ENCODE assay signal across 15 cellular contexts in the genomic region with DNA sequence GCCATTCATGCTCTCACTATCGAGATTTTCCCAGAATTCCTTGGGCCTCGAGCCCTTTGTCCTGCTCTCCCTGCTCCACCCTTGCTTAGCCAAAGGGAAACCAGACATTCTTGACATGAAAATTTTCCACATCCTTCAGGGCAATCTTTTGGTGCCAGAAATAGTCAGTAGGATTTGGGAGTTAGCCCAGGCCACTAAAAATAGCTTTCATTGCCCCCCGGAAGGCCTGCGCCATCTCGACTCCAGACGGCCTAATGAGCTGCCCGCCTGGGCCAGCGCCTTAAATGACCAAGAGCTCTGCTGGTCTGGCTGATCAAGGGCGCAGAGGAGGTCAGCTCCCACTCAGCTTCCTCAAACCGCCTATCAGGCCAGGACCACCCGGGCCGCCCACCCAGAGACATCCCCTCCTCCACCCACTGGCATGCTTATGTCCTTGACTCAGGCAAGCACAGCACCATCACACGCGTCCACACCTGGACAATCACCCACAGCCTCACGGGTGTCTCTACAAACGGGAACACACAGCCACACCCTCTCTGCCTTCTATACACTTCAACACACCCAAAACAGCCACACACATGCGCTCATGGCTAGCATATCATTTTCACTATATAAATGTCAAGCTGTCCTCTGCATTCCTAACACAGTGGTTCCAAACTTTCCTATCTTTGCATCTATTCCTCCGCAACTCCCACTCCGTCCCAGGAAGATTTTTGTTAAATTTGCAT. TPM values are rescaled to one million over a fixed set of nuclear protein-coding genes. Genes with fewer than 3 reads are reported as not detected.
DNase-seq lines count a peak whose midpoint lies in the region; ATAC-seq and TF ChIP-seq lines count a peak whose summit lies in the region.
"Had no signal": no experiment of that assay in that cellular context is flagged by ENCODE, and none has a peak within 500 bp of the region (broad histone marks: within the 10 kb centered on the region; RNA-seq: fewer than 3 reads in every experiment).

No MANE protein-coding gene starts in this region.

- peak overlapping the region; percentile 98 for H3K27ac ChIP-seq in left ventricle myocardium inferior (replicated peaks)
- H3K27ac ChIP-seq in osteoblast (ENCODE audit: low read depth, low read length), result peak overlapping the region; percentile 26

- peaks cover 0 to 10% of the 10 kb centered on the region in 2 donors for H3K4me1 Mint-ChIP-seq in natural killer cell treated with Interleukin-12 subunit alpha and Interleukin-12 subunit beta and Interleukin-15 and Interleukin-18, amount 100 ng/mL, for 72 hours (ENCODE audit: low read depth in 2 of 2)
- H3K4me1 Mint-ChIP-seq in natural killer cell, result peaks cover 0 to 5% of the 10 kb centered on the region in 2 donors
- no peaks in the 10 kb centered on the region for H3K4me1 Mint-ChIP-seq in T-helper 2 cell treated with Interferon-gamma antibody and Interleukin-4, amounts not matched to agents 5 μg/mL and 100 μg/mL, for 36 hours (ENCODE audit: low read depth)

- H3K4me1 ChIP-seq in left ventricle myocardium inferior (peaks cover 78% of the 10 kb centered on the region), osteoblast (ENCODE audit: insufficient read depth, low read length) (no peaks in the 10 kb centered on the region)
- H3K4me1 ChIP-seq: A549 had no signal

- TF ChIP-seq CTCF in natural killer cell (IDR thresholded peaks at IDR 0.05) (no peak), left ventricle myocardium inferior (IDR thresholded peaks at IDR 0.05; ENCODE audit: borderline replicate concordance) (no peak), osteoblast (IDR thresholded peaks at IDR 0.05; ENCODE audit: extremely low read depth, low read depth, low read length) (no peak)

- peak overlapping the region; percentile 47 for H2AFZ ChIP-seq in osteoblast (ENCODE audit: low read length)

- no peak for ATAC-seq in natural killer cell treated with Interleukin-12 subunit alpha and Interleukin-12 subunit beta and Interleukin-15 and Interleukin-18, amount 100 ng/mL, for 72 hours
- ATAC-seq in natural killer cell, result no peak
- ATAC-seq: A549; activated T-cell treated with anti-CD3 and anti-CD28 coated beads, Interleukin-2, amount 50 U/mL, for 72 hours had no signal

- no peak overlapping the region for H3K4me2 ChIP-seq in osteoblast (ENCODE audit: insufficient read depth, low read length)
- H3K4me2 ChIP-seq: A549 had no signal

- H3K36me3 ChIP-seq in left ventricle myocardium inferior, result no peaks in the 10 kb centered on the region
- H3K36me3 ChIP-seq in osteoblast (ENCODE audit: insufficient read depth, low read length), result no peaks in the 10 kb centered on the region

- no peaks in the 10 kb centered on the region for H4K20me1 ChIP-seq in osteoblast (ENCODE audit: insufficient read depth, low read length)

- H3K27me3 ChIP-seq in left ventricle myocardium inferior (ENCODE audit: low read depth) (no peaks in the 10 kb centered on the region), osteoblast (ENCODE audit: insufficient read depth, low read length) (no peaks in the 10 kb centered on the region)

- no peak overlapping the region for H3K4me3 Mint-ChIP-seq in natural killer cell treated with Interleukin-12 subunit alpha and Interleukin-12 subunit beta and Interleukin-15 and Interleukin-18, amount 100 ng/mL, for 72 hours
- no peak overlapping the region for H3K4me3 Mint-ChIP-seq in natural killer cell
- no peak overlapping the region for H3K4me3 Mint-ChIP-seq in T-helper 2 cell treated with Interferon-gamma antibody and Interleukin-4, amounts not matched to agents 5 μg/mL and 100 μg/mL, for 36 hours
- H3K4me3 Mint-ChIP-seq: activated T-cell treated with anti-CD3 and anti-CD28 coated beads, Interleukin-2, amount 50 U/mL, for 72 hours; memory B cell had no signal

- intact Hi-C loops in natural killer cell (cut with micrococcal nuclease) (no loop called here), left ventricle myocardium inferior (cut with micrococcal nuclease) (no loop called here)

- H3K9me3 Mint-ChIP-seq in natural killer cell treated with Interleukin-12 subunit alpha and Interleukin-12 subunit beta and Interleukin-15 and Interleukin-18, amount 100 ng/mL, for 72 hours, result no peaks in the 10 kb centered on the region
- H3K9me3 Mint-ChIP-seq in natural killer cell, result peaks cover 0 to 2% of the 10 kb centered on the region in 2 donors
- H3K9me3 Mint-ChIP-seq in T-helper 2 cell treated with Interferon-gamma antibody and Interleukin-4, amounts not matched to agents 5 μg/mL and 100 μg/mL, for 36 hours, result peaks cover 8% of the 10 kb centered on the region
- H3K9me3 Mint-ChIP-seq: activated T-cell treated with anti-CD3 and anti-CD28 coated beads, Interleukin-2, amount 50 U/mL, for 72 hours; memory B cell had no signal

- peak; percentile 10 for DNase-seq in natural killer cell treated with Interleukin-12 subunit alpha and Interleukin-12 subunit beta and Interleukin-15 and Interleukin-18, amount 100 ng/mL, for 72 hours (ENCODE audit: low spot score)
- DNase-seq in natural killer cell (no peak), left ventricle myocardium inferior (no peak), osteoblast (ENCODE audit: insufficient read length, low spot score, missing footprints) (no peak), activated gamma-delta T cell treated with Interleukin-2 at 50 U/mL for 16 hours (no peak), NCI-H510A (lab: John Stamatoyannopoulos, UW) (no peak)
- DNase-seq in T-helper 2 cell treated with Interferon-gamma antibody and Interleukin-4, amounts not matched to agents 5 μg/mL and 100 μg/mL, for 36 hours (ENCODE audit: low spot score), result no peak
- DNase-seq in stimulated activated CD4-positive, alpha-beta T cell treated with anti-CD3 and anti-CD28 coated beads, Interleukin-4, amount 100 ng/mL, for 1 hour, result no peak
- DNase-seq: activated CD4-positive, CD25-positive, alpha-beta regulatory T cell; activated T-cell treated with anti-CD3 and anti-CD28 coated beads, Interleukin-2, amount 50 U/mL, for 72 hours; DMS79 treated with DMSO at 0.1 percent for 48 hours; foreskin melanocyte; SIG-M5 had no signal

- H3K79me2 ChIP-seq in osteoblast (ENCODE audit: insufficient read depth, low read length), result no peaks in the 10 kb centered on the region

- peaks cover 13 to 16% of the 10 kb centered on the region in 2 donors for H3K27me3 Mint-ChIP-seq in natural killer cell treated with Interleukin-12 subunit alpha and Interleukin-12 subunit beta and Interleukin-15 and Interleukin-18, amount 100 ng/mL, for 72 hours
- H3K27me3 Mint-ChIP-seq in natural killer cell (ENCODE audit: low read depth in 2 of 2), result peaks cover 5 to 19% of the 10 kb centered on the region in 2 donors
- peaks cover 13% of the 10 kb centered on the region for H3K27me3 Mint-ChIP-seq in T-helper 2 cell treated with Interferon-gamma antibody and Interleukin-4, amounts not matched to agents 5 μg/mL and 100 μg/mL, for 36 hours (ENCODE audit: low read depth)

- no peak overlapping the region for H3K27ac Mint-ChIP-seq in natural killer cell treated with Interleukin-12 subunit alpha and Interleukin-12 subunit beta and Interleukin-15 and Interleukin-18, amount 100 ng/mL, for 72 hours
- H3K27ac Mint-ChIP-seq in natural killer cell, result no peak overlapping the region
- H3K27ac Mint-ChIP-seq in T-helper 2 cell treated with Interferon-gamma antibody and Interleukin-4, amounts not matched to agents 5 μg/mL and 100 μg/mL, for 36 hours, result no peak overlapping the region
- H3K27ac Mint-ChIP-seq: activated T-cell treated with anti-CD3 and anti-CD28 coated beads, Interleukin-2, amount 50 U/mL, for 72 hours had no signal

- H3K9me3 ChIP-seq in left ventricle myocardium inferior (replicated peaks) (peaks cover 13% of the 10 kb centered on the region), osteoblast (ENCODE audit: low read depth, low read length) (no peaks in the 10 kb centered on the region)

- H3K4me3 ChIP-seq in left ventricle myocardium inferior, result no peak overlapping the region
- no peak overlapping the region for H3K4me3 ChIP-seq in osteoblast (ENCODE audit: insufficient read depth, low read length)
- H3K4me3 ChIP-seq: A549 had no signal

- peaks cover 5% of the 10 kb centered on the region for H3K36me3 Mint-ChIP-seq in natural killer cell treated with Interleukin-12 subunit alpha and Interleukin-12 subunit beta and Interleukin-15 and Interleukin-18, amount 100 ng/mL, for 72 hours
- peaks cover 6% of the 10 kb centered on the region for H3K36me3 Mint-ChIP-seq in natural killer cell
- H3K36me3 Mint-ChIP-seq in T-helper 2 cell treated with Interferon-gamma antibody and Interleukin-4, amounts not matched to agents 5 μg/mL and 100 μg/mL, for 36 hours (ENCODE audit: low read depth), result no peaks in the 10 kb centered on the region
- H3K36me3 Mint-ChIP-seq: memory B cell had no signal

RNA-seq across cellular contexts. Expression of a gene that starts 20.9 kb away (rescaled TPM):
- total RNA-seq in natural killer cell treated with Interleukin-12 subunit alpha and Interleukin-12 subunit beta and Interleukin-15 and Interleukin-18, amount 100 ng/mL, for 72 hours, result 10 to 100 TPM; 12.4 to 13.6 TPM
- 1,000 to 10,000 TPM; 1,579 to 2,725 (median 2,168) TPM for total RNA-seq in natural killer cell
- 85.0 TPM for total RNA-seq in left ventricle myocardium inferior
- 69.2 and 74.6 TPM in 2 replicates for total RNA-seq in osteoblast

Comparison
In these comparisons a context has a peak if more than half of its experiments do, and no peak if none do; other contexts are left out.
1. RNA of a gene that starts 20.9 kb away (total RNA-seq): 1,579 to 2,725 TPM in natural killer cell; 85.0 TPM in left ventricle myocardium inferior (single experiment), 69.2 to 74.6 TPM in osteoblast and 12.4 to 13.6 TPM in natural killer cell treated with Interleukin-12 subunit alpha and Interleukin-12 subunit beta and Interleukin-15 and Interleukin-18, amount 100 ng/mL, for 72 hours; every median in the first group is over 10 times any median in the second.